Comparison of ENCODE assay signal across 2 cellular contexts in the genomic region with DNA sequence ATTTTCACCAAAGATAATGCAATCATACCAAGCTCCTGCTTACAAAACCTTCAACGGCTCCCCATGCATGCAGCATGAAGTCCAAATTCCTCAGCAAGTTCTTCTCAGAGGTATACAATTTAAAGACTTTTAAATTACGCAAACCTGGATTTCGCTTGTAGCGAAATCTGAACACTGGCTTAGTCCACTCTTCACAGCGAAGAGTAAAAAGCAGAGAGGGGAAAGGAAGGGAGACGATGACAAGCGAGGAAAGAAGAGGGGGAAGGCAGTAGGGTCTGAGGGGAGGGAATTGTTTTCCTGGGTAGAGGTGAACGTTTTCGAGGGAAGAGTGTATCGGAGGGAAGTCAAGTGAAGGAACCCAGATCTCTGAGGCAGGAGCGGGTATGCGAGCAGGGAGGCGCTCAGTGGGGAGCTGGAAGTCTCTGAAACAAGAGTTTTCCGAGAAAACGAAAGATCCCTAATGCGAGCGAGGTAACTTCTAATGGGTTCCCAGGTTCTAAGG.
TF ChIP-seq lines count a peak whose summit lies in the region.

No MANE protein-coding gene starts in this region.

TF ChIP-seq in GM12878, 131 proteins besides CTCF, POLR2A, EP300 and RAD21:
- TF ChIP-seq, protein P1, sequence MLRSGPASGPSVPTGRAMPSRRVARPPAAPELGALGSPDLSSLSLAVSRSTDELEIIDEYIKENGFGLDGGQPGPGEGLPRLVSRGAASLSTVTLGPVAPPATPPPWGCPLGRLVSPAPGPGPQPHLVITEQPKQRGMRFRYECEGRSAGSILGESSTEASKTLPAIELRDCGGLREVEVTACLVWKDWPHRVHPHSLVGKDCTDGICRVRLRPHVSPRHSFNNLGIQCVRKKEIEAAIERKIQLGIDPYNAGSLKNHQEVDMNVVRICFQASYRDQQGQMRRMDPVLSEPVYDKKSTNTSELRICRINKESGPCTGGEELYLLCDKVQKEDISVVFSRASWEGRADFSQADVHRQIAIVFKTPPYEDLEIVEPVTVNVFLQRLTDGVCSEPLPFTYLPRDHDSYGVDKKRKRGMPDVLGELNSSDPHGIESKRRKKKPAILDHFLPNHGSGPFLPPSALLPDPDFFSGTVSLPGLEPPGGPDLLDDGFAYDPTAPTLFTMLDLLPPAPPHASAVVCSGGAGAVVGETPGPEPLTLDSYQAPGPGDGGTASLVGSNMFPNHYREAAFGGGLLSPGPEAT (IDR thresholded peaks at IDR 0.05; ENCODE audit: low read depth): no peak
- TF ChIP-seq, protein P2, sequence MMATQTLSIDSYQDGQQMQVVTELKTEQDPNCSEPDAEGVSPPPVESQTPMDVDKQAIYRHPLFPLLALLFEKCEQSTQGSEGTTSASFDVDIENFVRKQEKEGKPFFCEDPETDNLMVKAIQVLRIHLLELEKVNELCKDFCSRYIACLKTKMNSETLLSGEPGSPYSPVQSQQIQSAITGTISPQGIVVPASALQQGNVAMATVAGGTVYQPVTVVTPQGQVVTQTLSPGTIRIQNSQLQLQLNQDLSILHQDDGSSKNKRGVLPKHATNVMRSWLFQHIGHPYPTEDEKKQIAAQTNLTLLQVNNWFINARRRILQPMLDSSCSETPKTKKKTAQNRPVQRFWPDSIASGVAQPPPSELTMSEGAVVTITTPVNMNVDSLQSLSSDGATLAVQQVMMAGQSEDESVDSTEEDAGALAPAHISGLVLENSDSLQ (IDR thresholded peaks at IDR 0.05): no peak
- TF ChIP-seq, protein P3, sequence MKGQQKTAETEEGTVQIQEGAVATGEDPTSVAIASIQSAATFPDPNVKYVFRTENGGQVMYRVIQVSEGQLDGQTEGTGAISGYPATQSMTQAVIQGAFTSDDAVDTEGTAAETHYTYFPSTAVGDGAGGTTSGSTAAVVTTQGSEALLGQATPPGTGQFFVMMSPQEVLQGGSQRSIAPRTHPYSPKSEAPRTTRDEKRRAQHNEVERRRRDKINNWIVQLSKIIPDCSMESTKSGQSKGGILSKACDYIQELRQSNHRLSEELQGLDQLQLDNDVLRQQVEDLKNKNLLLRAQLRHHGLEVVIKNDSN (IDR thresholded peaks at IDR 0.05; ENCODE audit: borderline replicate concordance, extremely low read length, insufficient read depth, low read depth, low read length): no peak

TF ChIP-seq in WTC11, 78 proteins besides CTCF, POLR2A, EP300 and RAD21 (continues in another document):
- TF ChIP-seq PRRX2 (CRISPR knock-in tag; IDR thresholded peaks at IDR 0.05) (no peak), SMAD3 (CRISPR knock-in tag; IDR thresholded peaks at IDR 0.05; ENCODE audit: borderline replicate concordance) (no peak), TP53 (CRISPR knock-in tag; IDR thresholded peaks at IDR 0.05) (no peak), ATF1 (CRISPR knock-in tag; IDR thresholded peaks at IDR 0.05) (no peak), CREB1 (CRISPR knock-in tag; IDR thresholded peaks at IDR 0.05) (no peak), TEAD4 (CRISPR knock-in tag; IDR thresholded peaks at IDR 0.05) (no peak), ZNF138 (CRISPR knock-in tag; conservative IDR thresholded peaks at IDR 0.05) (no peak), ELF4 (CRISPR knock-in tag; IDR thresholded peaks at IDR 0.05; ENCODE audit: low read depth) (no peak), NR2C2 (CRISPR knock-in tag; IDR thresholded peaks at IDR 0.05) (no peak), NFYB (CRISPR knock-in tag; conservative IDR thresholded peaks at IDR 0.05; ENCODE audit: low read depth) (no peak)
- TF ChIP-seq, protein P4, sequence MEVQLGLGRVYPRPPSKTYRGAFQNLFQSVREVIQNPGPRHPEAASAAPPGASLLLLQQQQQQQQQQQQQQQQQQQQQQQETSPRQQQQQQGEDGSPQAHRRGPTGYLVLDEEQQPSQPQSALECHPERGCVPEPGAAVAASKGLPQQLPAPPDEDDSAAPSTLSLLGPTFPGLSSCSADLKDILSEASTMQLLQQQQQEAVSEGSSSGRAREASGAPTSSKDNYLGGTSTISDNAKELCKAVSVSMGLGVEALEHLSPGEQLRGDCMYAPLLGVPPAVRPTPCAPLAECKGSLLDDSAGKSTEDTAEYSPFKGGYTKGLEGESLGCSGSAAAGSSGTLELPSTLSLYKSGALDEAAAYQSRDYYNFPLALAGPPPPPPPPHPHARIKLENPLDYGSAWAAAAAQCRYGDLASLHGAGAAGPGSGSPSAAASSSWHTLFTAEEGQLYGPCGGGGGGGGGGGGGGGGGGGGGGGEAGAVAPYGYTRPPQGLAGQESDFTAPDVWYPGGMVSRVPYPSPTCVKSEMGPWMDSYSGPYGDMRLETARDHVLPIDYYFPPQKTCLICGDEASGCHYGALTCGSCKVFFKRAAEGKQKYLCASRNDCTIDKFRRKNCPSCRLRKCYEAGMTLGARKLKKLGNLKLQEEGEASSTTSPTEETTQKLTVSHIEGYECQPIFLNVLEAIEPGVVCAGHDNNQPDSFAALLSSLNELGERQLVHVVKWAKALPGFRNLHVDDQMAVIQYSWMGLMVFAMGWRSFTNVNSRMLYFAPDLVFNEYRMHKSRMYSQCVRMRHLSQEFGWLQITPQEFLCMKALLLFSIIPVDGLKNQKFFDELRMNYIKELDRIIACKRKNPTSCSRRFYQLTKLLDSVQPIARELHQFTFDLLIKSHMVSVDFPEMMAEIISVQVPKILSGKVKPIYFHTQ (CRISPR knock-in tag; IDR thresholded peaks at IDR 0.05): no peak
- TF ChIP-seq, protein P5, sequence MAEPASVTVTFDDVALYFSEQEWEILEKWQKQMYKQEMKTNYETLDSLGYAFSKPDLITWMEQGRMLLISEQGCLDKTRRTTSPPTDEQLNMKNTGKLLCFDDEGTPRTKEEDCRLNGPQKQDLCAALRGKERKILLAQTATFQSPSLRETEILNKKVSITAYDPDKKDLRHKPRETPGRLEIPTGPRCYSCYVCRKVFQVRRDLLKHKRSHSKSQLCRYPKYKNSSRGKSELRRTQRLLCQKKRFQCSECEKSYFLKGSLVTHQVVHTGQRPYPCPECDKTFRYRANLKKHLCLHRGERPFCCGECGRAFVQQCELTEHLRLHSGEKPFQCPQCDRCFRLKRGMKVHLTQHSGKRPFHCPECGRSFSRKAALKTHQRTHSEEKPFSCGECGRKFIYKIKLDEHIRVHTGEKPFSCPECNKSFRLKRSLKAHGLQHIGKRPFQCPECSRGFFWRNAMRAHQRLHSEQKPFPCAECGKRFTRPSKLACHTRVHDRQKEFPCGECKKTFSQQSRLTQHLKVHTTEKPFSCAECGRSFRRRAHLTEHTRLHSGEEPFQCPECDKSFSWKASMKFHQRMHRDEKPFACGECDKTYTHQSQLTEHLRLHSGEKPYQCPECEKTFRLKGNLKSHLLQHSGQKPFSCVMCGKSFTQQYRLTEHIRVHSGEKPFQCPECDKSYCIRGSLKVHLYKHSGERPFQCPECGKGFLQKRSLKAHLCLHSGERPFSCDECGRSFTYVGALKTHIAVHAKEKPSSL (CRISPR knock-in tag; conservative IDR thresholded peaks at IDR 0.05): no peak
- TF ChIP-seq, protein P6, sequence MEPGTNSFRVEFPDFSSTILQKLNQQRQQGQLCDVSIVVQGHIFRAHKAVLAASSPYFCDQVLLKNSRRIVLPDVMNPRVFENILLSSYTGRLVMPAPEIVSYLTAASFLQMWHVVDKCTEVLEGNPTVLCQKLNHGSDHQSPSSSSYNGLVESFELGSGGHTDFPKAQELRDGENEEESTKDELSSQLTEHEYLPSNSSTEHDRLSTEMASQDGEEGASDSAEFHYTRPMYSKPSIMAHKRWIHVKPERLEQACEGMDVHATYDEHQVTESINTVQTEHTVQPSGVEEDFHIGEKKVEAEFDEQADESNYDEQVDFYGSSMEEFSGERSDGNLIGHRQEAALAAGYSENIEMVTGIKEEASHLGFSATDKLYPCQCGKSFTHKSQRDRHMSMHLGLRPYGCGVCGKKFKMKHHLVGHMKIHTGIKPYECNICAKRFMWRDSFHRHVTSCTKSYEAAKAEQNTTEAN (CRISPR knock-in tag; IDR thresholded peaks at IDR 0.05): no peak
- TF ChIP-seq, protein P7, sequence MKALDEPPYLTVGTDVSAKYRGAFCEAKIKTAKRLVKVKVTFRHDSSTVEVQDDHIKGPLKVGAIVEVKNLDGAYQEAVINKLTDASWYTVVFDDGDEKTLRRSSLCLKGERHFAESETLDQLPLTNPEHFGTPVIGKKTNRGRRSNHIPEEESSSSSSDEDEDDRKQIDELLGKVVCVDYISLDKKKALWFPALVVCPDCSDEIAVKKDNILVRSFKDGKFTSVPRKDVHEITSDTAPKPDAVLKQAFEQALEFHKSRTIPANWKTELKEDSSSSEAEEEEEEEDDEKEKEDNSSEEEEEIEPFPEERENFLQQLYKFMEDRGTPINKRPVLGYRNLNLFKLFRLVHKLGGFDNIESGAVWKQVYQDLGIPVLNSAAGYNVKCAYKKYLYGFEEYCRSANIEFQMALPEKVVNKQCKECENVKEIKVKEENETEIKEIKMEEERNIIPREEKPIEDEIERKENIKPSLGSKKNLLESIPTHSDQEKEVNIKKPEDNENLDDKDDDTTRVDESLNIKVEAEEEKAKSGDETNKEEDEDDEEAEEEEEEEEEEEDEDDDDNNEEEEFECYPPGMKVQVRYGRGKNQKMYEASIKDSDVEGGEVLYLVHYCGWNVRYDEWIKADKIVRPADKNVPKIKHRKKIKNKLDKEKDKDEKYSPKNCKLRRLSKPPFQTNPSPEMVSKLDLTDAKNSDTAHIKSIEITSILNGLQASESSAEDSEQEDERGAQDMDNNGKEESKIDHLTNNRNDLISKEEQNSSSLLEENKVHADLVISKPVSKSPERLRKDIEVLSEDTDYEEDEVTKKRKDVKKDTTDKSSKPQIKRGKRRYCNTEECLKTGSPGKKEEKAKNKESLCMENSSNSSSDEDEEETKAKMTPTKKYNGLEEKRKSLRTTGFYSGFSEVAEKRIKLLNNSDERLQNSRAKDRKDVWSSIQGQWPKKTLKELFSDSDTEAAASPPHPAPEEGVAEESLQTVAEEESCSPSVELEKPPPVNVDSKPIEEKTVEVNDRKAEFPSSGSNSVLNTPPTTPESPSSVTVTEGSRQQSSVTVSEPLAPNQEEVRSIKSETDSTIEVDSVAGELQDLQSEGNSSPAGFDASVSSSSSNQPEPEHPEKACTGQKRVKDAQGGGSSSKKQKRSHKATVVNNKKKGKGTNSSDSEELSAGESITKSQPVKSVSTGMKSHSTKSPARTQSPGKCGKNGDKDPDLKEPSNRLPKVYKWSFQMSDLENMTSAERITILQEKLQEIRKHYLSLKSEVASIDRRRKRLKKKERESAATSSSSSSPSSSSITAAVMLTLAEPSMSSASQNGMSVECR (CRISPR knock-in tag; IDR thresholded peaks at IDR 0.05; ENCODE audit: borderline replicate concordance): no peak
- TF ChIP-seq, protein P8, sequence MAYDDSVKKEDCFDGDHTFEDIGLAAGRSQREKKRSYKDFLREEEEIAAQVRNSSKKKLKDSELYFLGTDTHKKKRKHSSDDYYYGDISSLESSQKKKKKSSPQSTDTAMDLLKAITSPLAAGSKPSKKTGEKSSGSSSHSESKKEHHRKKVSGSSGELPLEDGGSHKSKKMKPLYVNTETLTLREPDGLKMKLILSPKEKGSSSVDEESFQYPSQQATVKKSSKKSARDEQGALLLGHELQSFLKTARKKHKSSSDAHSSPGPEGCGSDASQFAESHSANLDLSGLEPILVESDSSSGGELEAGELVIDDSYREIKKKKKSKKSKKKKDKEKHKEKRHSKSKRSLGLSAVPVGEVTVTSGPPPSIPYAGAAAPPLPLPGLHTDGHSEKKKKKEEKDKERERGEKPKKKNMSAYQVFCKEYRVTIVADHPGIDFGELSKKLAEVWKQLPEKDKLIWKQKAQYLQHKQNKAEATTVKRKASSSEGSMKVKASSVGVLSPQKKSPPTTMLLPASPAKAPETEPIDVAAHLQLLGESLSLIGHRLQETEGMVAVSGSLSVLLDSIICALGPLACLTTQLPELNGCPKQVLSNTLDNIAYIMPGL (CRISPR knock-in tag; IDR thresholded peaks at IDR 0.05): no peak
- TF ChIP-seq, protein P9, sequence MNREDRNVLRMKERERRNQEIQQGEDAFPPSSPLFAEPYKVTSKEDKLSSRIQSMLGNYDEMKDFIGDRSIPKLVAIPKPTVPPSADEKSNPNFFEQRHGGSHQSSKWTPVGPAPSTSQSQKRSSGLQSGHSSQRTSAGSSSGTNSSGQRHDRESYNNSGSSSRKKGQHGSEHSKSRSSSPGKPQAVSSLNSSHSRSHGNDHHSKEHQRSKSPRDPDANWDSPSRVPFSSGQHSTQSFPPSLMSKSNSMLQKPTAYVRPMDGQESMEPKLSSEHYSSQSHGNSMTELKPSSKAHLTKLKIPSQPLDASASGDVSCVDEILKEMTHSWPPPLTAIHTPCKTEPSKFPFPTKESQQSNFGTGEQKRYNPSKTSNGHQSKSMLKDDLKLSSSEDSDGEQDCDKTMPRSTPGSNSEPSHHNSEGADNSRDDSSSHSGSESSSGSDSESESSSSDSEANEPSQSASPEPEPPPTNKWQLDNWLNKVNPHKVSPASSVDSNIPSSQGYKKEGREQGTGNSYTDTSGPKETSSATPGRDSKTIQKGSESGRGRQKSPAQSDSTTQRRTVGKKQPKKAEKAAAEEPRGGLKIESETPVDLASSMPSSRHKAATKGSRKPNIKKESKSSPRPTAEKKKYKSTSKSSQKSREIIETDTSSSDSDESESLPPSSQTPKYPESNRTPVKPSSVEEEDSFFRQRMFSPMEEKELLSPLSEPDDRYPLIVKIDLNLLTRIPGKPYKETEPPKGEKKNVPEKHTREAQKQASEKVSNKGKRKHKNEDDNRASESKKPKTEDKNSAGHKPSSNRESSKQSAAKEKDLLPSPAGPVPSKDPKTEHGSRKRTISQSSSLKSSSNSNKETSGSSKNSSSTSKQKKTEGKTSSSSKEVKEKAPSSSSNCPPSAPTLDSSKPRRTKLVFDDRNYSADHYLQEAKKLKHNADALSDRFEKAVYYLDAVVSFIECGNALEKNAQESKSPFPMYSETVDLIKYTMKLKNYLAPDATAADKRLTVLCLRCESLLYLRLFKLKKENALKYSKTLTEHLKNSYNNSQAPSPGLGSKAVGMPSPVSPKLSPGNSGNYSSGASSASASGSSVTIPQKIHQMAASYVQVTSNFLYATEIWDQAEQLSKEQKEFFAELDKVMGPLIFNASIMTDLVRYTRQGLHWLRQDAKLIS (CRISPR knock-in tag; IDR thresholded peaks at IDR 0.05; ENCODE audit: borderline replicate concordance): no peak
- TF ChIP-seq, protein P10, sequence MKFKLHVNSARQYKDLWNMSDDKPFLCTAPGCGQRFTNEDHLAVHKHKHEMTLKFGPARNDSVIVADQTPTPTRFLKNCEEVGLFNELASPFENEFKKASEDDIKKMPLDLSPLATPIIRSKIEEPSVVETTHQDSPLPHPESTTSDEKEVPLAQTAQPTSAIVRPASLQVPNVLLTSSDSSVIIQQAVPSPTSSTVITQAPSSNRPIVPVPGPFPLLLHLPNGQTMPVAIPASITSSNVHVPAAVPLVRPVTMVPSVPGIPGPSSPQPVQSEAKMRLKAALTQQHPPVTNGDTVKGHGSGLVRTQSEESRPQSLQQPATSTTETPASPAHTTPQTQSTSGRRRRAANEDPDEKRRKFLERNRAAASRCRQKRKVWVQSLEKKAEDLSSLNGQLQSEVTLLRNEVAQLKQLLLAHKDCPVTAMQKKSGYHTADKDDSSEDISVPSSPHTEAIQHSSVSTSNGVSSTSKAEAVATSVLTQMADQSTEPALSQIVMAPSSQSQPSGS (CRISPR knock-in tag; IDR thresholded peaks at IDR 0.05; ENCODE audit: borderline replicate concordance, low read depth): no peak
- TF ChIP-seq, protein P11, sequence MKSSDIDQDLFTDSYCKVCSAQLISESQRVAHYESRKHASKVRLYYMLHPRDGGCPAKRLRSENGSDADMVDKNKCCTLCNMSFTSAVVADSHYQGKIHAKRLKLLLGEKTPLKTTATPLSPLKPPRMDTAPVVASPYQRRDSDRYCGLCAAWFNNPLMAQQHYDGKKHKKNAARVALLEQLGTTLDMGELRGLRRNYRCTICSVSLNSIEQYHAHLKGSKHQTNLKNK (CRISPR knock-in tag; IDR thresholded peaks at IDR 0.05): no peak
